Comparison of ENCODE assay signal across 8 cellular contexts in the genomic region with DNA sequence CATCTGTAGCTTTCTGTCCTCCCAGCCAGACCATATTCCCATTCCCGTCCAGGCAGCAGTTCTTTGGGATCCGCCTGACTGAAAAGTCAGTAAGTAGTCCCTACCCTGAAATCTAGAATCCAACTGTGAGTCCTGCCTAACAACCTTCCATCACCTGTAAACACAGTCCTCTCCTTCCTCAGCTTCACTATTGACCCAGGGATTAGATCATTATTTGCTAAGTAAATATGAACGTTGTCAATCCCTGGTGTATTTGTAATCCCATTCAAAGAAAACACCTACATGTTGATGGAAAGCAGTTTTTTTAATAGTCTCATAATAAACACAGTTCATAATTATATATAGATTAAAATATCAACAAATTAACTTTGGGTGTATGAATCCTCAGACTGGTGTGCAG. TPM values are rescaled to one million over a fixed set of nuclear protein-coding genes. Genes with fewer than 3 reads are reported as not detected.
DNase-seq lines count a peak whose midpoint lies in the region; ATAC-seq and TF ChIP-seq lines count a peak whose summit lies in the region.

No MANE protein-coding gene starts in this region.

- peaks cover 14% of the 10 kb centered on the region for H3K36me3 ChIP-seq in BLaER1
- no peaks in the 10 kb centered on the region; the same call in 1 of the 2 replicates for H3K36me3 ChIP-seq in IMR-90 (ENCODE audit: control insufficient read depth, insufficient read depth, low read length)
- peaks cover 9% of the 10 kb centered on the region for H3K36me3 ChIP-seq in upper lobe of right lung

- no peak for TF ChIP-seq RAD21 in IMR-90 (IDR thresholded peaks at IDR 0.05; ENCODE audit: low read length)

- peaks cover 4% of the 10 kb centered on the region; the same call in 1 of the 2 replicates for H3K9me1 ChIP-seq in IMR-90 (ENCODE audit: insufficient read depth, low read length)

- H3K9me3 ChIP-seq in BLaER1 (no peaks in the 10 kb centered on the region), IMR-90 (ENCODE audit: control insufficient read depth, insufficient read depth, low read length) (no peaks in the 10 kb centered on the region), upper lobe of right lung (no peaks in the 10 kb centered on the region)

- H2AK9ac ChIP-seq in IMR-90 (replicated peaks; ENCODE audit: low read depth, low read length, poor library complexity): no peak overlapping the region

- no peak overlapping the region for H3K4ac ChIP-seq in IMR-90 (ENCODE audit: low read depth, low read length)

- peak overlapping the region; percentile 92 for H3K4me3 Mint-ChIP-seq in activated T-helper 17 cell treated with anti-CD3 and anti-CD28 coated beads, Interleukin-2, amount 50 U/mL, for 72 hours

- H3K14ac ChIP-seq in IMR-90 (replicated peaks; ENCODE audit: low read depth, low read length): no peak overlapping the region

- H2BK120ac ChIP-seq in IMR-90 (ENCODE audit: low read depth, low read length): no peak overlapping the region

- no peak for TF ChIP-seq CTCF in IMR-90 (conservative IDR thresholded peaks at IDR 0.05; ENCODE audit: low read depth, low read length)
- no peak for TF ChIP-seq CTCF in upper lobe of right lung (IDR thresholded peaks at IDR 0.05)

- H2BK20ac ChIP-seq in IMR-90 (ENCODE audit: low read depth, low read length): no peak overlapping the region

- H3K27ac Mint-ChIP-seq in activated T-helper 17 cell treated with anti-CD3 and anti-CD28 coated beads, Interleukin-2, amount 50 U/mL, for 72 hours: peak overlapping the region; percentile 88

- no peak for ATAC-seq in IMR-90 (ENCODE audit: low read depth)
- ATAC-seq in activated T-helper 17 cell treated with anti-CD3 and anti-CD28 coated beads, Interleukin-2, amount 50 U/mL, for 72 hours (replicated peaks): no peak
- ATAC-seq in left lobe of liver: peak; percentile 74
- no peak for ATAC-seq in upper lobe of right lung

- H4K8ac ChIP-seq in IMR-90 (ENCODE audit: low read depth in 2 of 2, low read length in 2 of 2): peak overlapping the region in 1 of 2 experiments; percentile 37; a peak in 1 of 4 replicates

- H3K4me2 ChIP-seq in BLaER1 (peak overlapping the region; percentile 93), IMR-90 (ENCODE audit: low read depth, low read length) (peak overlapping the region; percentile 66)

- no peak overlapping the region for H3K18ac ChIP-seq in IMR-90 (ENCODE audit: low read depth, low read length)

- TF ChIP-seq POLR2A in IMR-90 (IDR thresholded peaks at IDR 0.05; ENCODE audit: low read depth, low read length): no peak

- 67% methylated on average over 1 of the region's 3 CpGs; no CpG with 5 or more reads in 1 of the 2 experiments for WGBS in IMR-90 (ENCODE audit: extremely low coverage in 2 of 2, insufficient read length in 1 of 2), 2 experiments

- H4K91ac ChIP-seq in IMR-90 (ENCODE audit: insufficient read depth, low read depth, low read length): no peak overlapping the region

- no peaks in the 10 kb centered on the region for H3K27me3 ChIP-seq in BLaER1
- no peaks in the 10 kb centered on the region for H3K27me3 ChIP-seq in IMR-90 (ENCODE audit: control insufficient read depth, insufficient read depth, low read length)
- no peaks in the 10 kb centered on the region for H3K27me3 ChIP-seq in upper lobe of right lung

- H2AK5ac ChIP-seq in IMR-90 (ENCODE audit: low read depth, low read length): no peak overlapping the region

- DNase-seq in IMR-90 (no peak), left lobe of liver (ENCODE audit: low spot score) (no peak), upper lobe of right lung (no peak), T1000 (lab: John Stamatoyannopoulos, UW) (no peak), AG08395 (ENCODE audit: low spot score) (no peak), AML-193 (lab: John Stamatoyannopoulos, UW) (no peak)

- H3K36me3 Mint-ChIP-seq in activated T-helper 17 cell treated with anti-CD3 and anti-CD28 coated beads, Interleukin-2, amount 50 U/mL, for 72 hours (ENCODE audit: low read depth): peaks cover 26% of the 10 kb centered on the region

- no peaks in the 10 kb centered on the region for H3K27me3 Mint-ChIP-seq in activated T-helper 17 cell treated with anti-CD3 and anti-CD28 coated beads, Interleukin-2, amount 50 U/mL, for 72 hours

- H2AFZ ChIP-seq in IMR-90 (replicated peaks; ENCODE audit: low read length, poor library complexity): peak overlapping the region; percentile 41

- H3K9ac ChIP-seq in BLaER1 (peak overlapping the region; percentile 78; the same call in 1 of the 2 replicates), IMR-90 (ENCODE audit: low read depth, low read length) (peak overlapping the region; percentile 2; the same call in 1 of the 2 replicates)

- no peak overlapping the region; the same call in 1 of the 2 replicates for H4K5ac ChIP-seq in IMR-90 (ENCODE audit: low read depth, low read length)

- H3K4me1 ChIP-seq in BLaER1: peaks cover 28% of the 10 kb centered on the region
- H3K4me1 ChIP-seq in IMR-90 (ENCODE audit: control insufficient read depth, insufficient read depth, low read length): peaks cover 5% of the 10 kb centered on the region; the same call in 1 of the 2 replicates
- H3K4me1 ChIP-seq in upper lobe of right lung: peaks cover 12% of the 10 kb centered on the region

- H3K4me1 Mint-ChIP-seq in activated T-helper 17 cell treated with anti-CD3 and anti-CD28 coated beads, Interleukin-2, amount 50 U/mL, for 72 hours: peaks cover 12% of the 10 kb centered on the region

- no peak overlapping the region for H3K27ac ChIP-seq in BLaER1
- no peak overlapping the region for H3K27ac ChIP-seq in IMR-90 (ENCODE audit: insufficient read depth, low read length)
- no peak overlapping the region for H3K27ac ChIP-seq in upper lobe of right lung

- peak overlapping the region; percentile 52; the same call in 1 of the 2 replicates for H3K23ac ChIP-seq in IMR-90 (ENCODE audit: low read depth, low read length)

- no peak overlapping the region for H3K56ac ChIP-seq in IMR-90 (ENCODE audit: extremely low read depth, insufficient read depth, low read length)

- in situ Hi-C loops in IMR-90 (cut with MboI; ENCODE audit: low sequenced_read_pairs): no loop called here

- peaks cover 13 to 21% of the 10 kb centered on the region in 2 experiments for H3K79me1 ChIP-seq in IMR-90 (ENCODE audit: low read depth in 1 of 2, low read length in 2 of 2)

- CTCF ChIA-PET in IMR-90 (lab: Yijun Ruan, JAX): interaction anchor here (1.0 kb wide), 1 partner anchor 17 kb away, joined by 3 read pairs; no protein-coding TSS in a partner anchor

- intact Hi-C loops in IMR-90 (cut with micrococcal nuclease) (no loop called here), upper lobe of right lung (cut with DNase I) (no loop called here)

- no peak overlapping the region for H2BK5ac ChIP-seq in IMR-90 (ENCODE audit: low read depth, low read length, poor library complexity, severe bottlenecking)

- H3K9me3 Mint-ChIP-seq in activated T-helper 17 cell treated with anti-CD3 and anti-CD28 coated beads, Interleukin-2, amount 50 U/mL, for 72 hours: no peaks in the 10 kb centered on the region

- no TSS peak for BruUV-seq in IMR-90 (replicated peaks; lab: Mats Ljungman, UMichigan)

- H2BK15ac ChIP-seq in IMR-90 (ENCODE audit: low read depth, low read length): no peak overlapping the region

- dilution Hi-C loops in IMR-90 (cut with HindIII; ENCODE audit: low sequenced_read_pairs, unreplicated experiment): no loop called here

- H3K4me3 ChIP-seq in BLaER1 (peak overlapping the region; percentile 86), IMR-90 (ENCODE audit: insufficient read depth, low read depth, low read length) (peak overlapping the region; percentile 85), upper lobe of right lung (peak overlapping the region; percentile 72)

- POLR2A ChIA-PET in IMR-90 (lab: Charles Lee; ENCODE audit: unreplicated experiment): no interaction called here

- H4K20me1 ChIP-seq in BLaER1 (peaks cover 4% of the 10 kb centered on the region; the same call in 1 of the 2 replicates), IMR-90 (ENCODE audit: insufficient read depth, low read length) (no peaks in the 10 kb centered on the region)

TF ChIP-seq in IMR-90, 13 proteins besides CTCF, POLR2A, EP300 and RAD21 (continues in another document):
- TF ChIP-seq CHD1 (IDR thresholded peaks at IDR 0.05; ENCODE audit: low read depth, low read length): no peak
- TF ChIP-seq BHLHE40 (IDR thresholded peaks at IDR 0.05; ENCODE audit: low read depth, low read length): no peak
- TF ChIP-seq CEBPB (IDR thresholded peaks at IDR 0.05; ENCODE audit: low read depth, low read length): no peak
- no peak for TF ChIP-seq RCOR1 (IDR thresholded peaks at IDR 0.05; ENCODE audit: insufficient replicate concordance, low read length)
- no peak for TF ChIP-seq RFX5 (IDR thresholded peaks at IDR 0.05; ENCODE audit: low read depth, low read length)
- TF ChIP-seq, protein P1, sequence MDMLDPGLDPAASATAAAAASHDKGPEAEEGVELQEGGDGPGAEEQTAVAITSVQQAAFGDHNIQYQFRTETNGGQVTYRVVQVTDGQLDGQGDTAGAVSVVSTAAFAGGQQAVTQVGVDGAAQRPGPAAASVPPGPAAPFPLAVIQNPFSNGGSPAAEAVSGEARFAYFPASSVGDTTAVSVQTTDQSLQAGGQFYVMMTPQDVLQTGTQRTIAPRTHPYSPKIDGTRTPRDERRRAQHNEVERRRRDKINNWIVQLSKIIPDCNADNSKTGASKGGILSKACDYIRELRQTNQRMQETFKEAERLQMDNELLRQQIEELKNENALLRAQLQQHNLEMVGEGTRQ (IDR thresholded peaks at IDR 0.05; ENCODE audit: low read depth, low read length): no peak
- TF ChIP-seq MAZ (IDR thresholded peaks at IDR 0.05; ENCODE audit: borderline replicate concordance, low read depth, low read length): no peak
- TF ChIP-seq MXI1 (IDR thresholded peaks at IDR 0.05; ENCODE audit: borderline replicate concordance, low read depth, low read length): no peak

RNA-seq across cellular contexts. Expression of a gene that starts 0.7 kb away (rescaled TPM):
- total RNA-seq in IMR-90 (2012; rRNA removed) (0.28 TPM in 1 of 2 replicates, not detected in the other), left lobe of liver (0.58 TPM), upper lobe of right lung (1.7 TPM)
- polyA plus RNA-seq in IMR-90 (2012; rRNA removed): 0.14 and 0.42 TPM in 2 replicates
- 0.02 and 0.33 TPM in 2 replicates for polyA plus RNA-seq in IMR-90 (2012; cell fraction: cytosol; rRNA removed)
- 0.42 and 1.0 TPM in 2 replicates for polyA plus RNA-seq in IMR-90 (2012; cell fraction: nucleus; rRNA removed; ENCODE audit: low replicate concordance)
- total RNA-seq in activated T-helper 17 cell treated with anti-CD3 and anti-CD28 coated beads, Interleukin-2, amount 50 U/mL, for 72 hours: not detected

RNA-seq across cellular contexts. Expression of a gene that starts 0.8 kb away (rescaled TPM):
- total RNA-seq in IMR-90 (2012; rRNA removed) (24.6 and 27.8 TPM in 2 replicates), left lobe of liver (6.7 TPM), upper lobe of right lung (13.8 TPM)
- 8.7 and 10.1 TPM in 2 replicates for polyA plus RNA-seq in IMR-90 (2012; rRNA removed)
- polyA plus RNA-seq in IMR-90 (2012; cell fraction: cytosol; rRNA removed): 2.4 and 3.1 TPM in 2 replicates
- polyA plus RNA-seq in IMR-90 (2012; cell fraction: nucleus; rRNA removed; ENCODE audit: low replicate concordance): 1.2 and 7.8 TPM in 2 replicates
- total RNA-seq in activated T-helper 17 cell treated with anti-CD3 and anti-CD28 coated beads, Interleukin-2, amount 50 U/mL, for 72 hours: 10 to 100 TPM; 24.3 to 32.5 TPM
